In the genomic region with DNA sequence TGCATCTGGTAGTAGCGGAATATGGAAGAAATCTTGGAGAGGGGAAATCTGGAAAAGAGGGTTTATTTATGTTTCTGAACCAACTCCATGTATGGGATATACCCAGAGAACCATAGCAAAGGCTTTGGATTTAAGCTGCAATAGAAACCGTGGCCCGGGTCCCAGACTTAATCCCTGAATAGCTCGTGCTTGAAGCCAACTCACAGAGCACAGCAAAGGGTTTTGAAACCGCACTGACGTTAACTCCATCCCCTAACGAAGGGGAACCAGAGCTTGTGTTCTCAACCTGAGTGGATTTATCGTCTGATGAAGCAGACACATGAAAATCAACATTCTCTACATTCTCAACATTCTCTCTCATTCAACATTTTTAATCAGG, we compare ENCODE assay signal across 14 cellular contexts.
DNase-seq lines count a peak whose midpoint lies in the region; ATAC-seq and TF ChIP-seq lines count a peak whose summit lies in the region.
"Had no signal": no experiment of that assay in that cellular context is flagged by ENCODE, and none has a peak within 500 bp of the region (broad histone marks: within the 10 kb centered on the region; RNA-seq: fewer than 3 reads in every experiment).

No MANE protein-coding gene starts in this region.

- TF ChIP-seq CTCF in astrocyte of the spinal cord (IDR thresholded peaks at IDR 0.05; ENCODE audit: low read depth, low read length) (no peak), endothelial cell (IDR thresholded peaks at IDR 0.05; ENCODE audit: unreplicated experiment) (no peak)

- H3K4me1 ChIP-seq in iPS-20b (ENCODE audit: insufficient read depth, low read length), result peaks cover 14% of the 10 kb centered on the region; the same call in 1 of the 2 replicates
- H3K4me1 ChIP-seq: left ventricle myocardium inferior, testis had no signal

- H3K4me1 Mint-ChIP-seq in activated CD8-positive, alpha-beta memory T cell treated with anti-CD3 and anti-CD28 coated beads, Interleukin-2, amount 10 ng/mL, durations not matched to agents 7 days and 5 days, result peaks cover 43% of the 10 kb centered on the region
- H3K4me1 Mint-ChIP-seq in endothelial cell (ENCODE audit: unreplicated experiment), result peaks cover 7% of the 10 kb centered on the region

- H3K9ac ChIP-seq in iPS-20b (ENCODE audit: low read depth, low read length), result peak overlapping the region; percentile 5; the same call in 1 of the 2 replicates

- CTCF ChIA-PET in activated CD8-positive, alpha-beta memory T cell treated with anti-CD3 and anti-CD28 coated beads, Interleukin-2, amount 10 ng/mL, durations not matched to agents 7 days and 5 days (lab: Charles Lee), result interaction anchor here (3.2 kb wide), 1 partner anchor 50 kb away, joined by 21 read pairs; no protein-coding TSS in a partner anchor

- peaks cover 5% of the 10 kb centered on the region for H3K36me3 Mint-ChIP-seq in activated CD8-positive, alpha-beta memory T cell treated with anti-CD3 and anti-CD28 coated beads, Interleukin-2, amount 10 ng/mL, durations not matched to agents 7 days and 5 days
- no peaks in the 10 kb centered on the region for H3K36me3 Mint-ChIP-seq in endothelial cell (ENCODE audit: low read depth, unreplicated experiment)

- in situ Hi-C loops in astrocyte of the spinal cord (cut with HindIII; ENCODE audit: low sequenced_read_pairs), result no loop called here

- no peaks in the 10 kb centered on the region for H3K36me3 ChIP-seq in iPS-20b (ENCODE audit: insufficient read depth, low read depth, low read length)
- H3K36me3 ChIP-seq: left ventricle myocardium inferior had no signal

- H3K27ac ChIP-seq in iPS-20b (ENCODE audit: low read length) (peak overlapping the region; percentile 3), temporal lobe (ENCODE audit: low read depth, low read length) (peak overlapping the region; percentile 33)
- H3K27ac ChIP-seq: left ventricle myocardium inferior, testis had no signal

- peak; percentile 38 for DNase-seq in activated CD8-positive, alpha-beta memory T cell treated with anti-CD3 and anti-CD28 coated beads, Interleukin-2, amount 10 ng/mL, durations not matched to agents 7 days and 5 days
- DNase-seq in activated CD8-positive, alpha-beta memory T cell treated with anti-CD3 and anti-CD28 coated beads, Interleukin-2, amount 50 U/mL, for 48 hours, result no peak
- DNase-seq in astrocyte of the spinal cord (ENCODE audit: low read depth, low spot score) (peak; percentile 80), endothelial cell (ENCODE audit: low spot score) (no peak), globus pallidus (ENCODE audit: low spot score) (no peak)
- no peak for DNase-seq in activated CD4-positive, alpha-beta T cell treated with anti-CD3 and anti-CD28 coated beads, Interleukin-2, amount 50 U/mL, for 4 hours
- DNase-seq: 8988T, glutamatergic neuron, left ventricle myocardium inferior, NCI-H2171 treated with DMSO at 0.1 percent for 48 hours, testis had no signal

- no peak overlapping the region for H3K4me3 Mint-ChIP-seq in activated CD8-positive, alpha-beta memory T cell treated with anti-CD3 and anti-CD28 coated beads, Interleukin-2, amount 10 ng/mL, durations not matched to agents 7 days and 5 days
- H3K4me3 Mint-ChIP-seq in endothelial cell (ENCODE audit: unreplicated experiment), result no peak overlapping the region
- H3K4me3 Mint-ChIP-seq: nephron had no signal

- no peak for ATAC-seq in activated CD8-positive, alpha-beta memory T cell treated with anti-CD3 and anti-CD28 coated beads, Interleukin-2, amount 10 ng/mL, durations not matched to agents 7 days and 5 days

- H3K27me3 ChIP-seq in iPS-20b (ENCODE audit: insufficient read depth, low read length), result no peaks in the 10 kb centered on the region
- H3K27me3 ChIP-seq: testis had no signal

- no peaks in the 10 kb centered on the region for H3K9me3 Mint-ChIP-seq in activated CD8-positive, alpha-beta memory T cell treated with anti-CD3 and anti-CD28 coated beads, Interleukin-2, amount 10 ng/mL, durations not matched to agents 7 days and 5 days (ENCODE audit: low read depth)
- H3K9me3 Mint-ChIP-seq in endothelial cell (ENCODE audit: unreplicated experiment), result no peaks in the 10 kb centered on the region
- H3K9me3 Mint-ChIP-seq: nephron had no signal

- H3K27me3 Mint-ChIP-seq in activated CD8-positive, alpha-beta memory T cell treated with anti-CD3 and anti-CD28 coated beads, Interleukin-2, amount 10 ng/mL, durations not matched to agents 7 days and 5 days, result no peaks in the 10 kb centered on the region
- peaks cover 3% of the 10 kb centered on the region for H3K27me3 Mint-ChIP-seq in endothelial cell (ENCODE audit: unreplicated experiment)

- H3K4me3 ChIP-seq in astrocyte of the spinal cord (ENCODE audit: low read depth, low read length) (no peak overlapping the region), iPS-20b (ENCODE audit: low read length) (no peak overlapping the region)
- H3K4me3 ChIP-seq: left ventricle myocardium inferior, testis had no signal

- H3K27ac Mint-ChIP-seq in activated CD8-positive, alpha-beta memory T cell treated with anti-CD3 and anti-CD28 coated beads, Interleukin-2, amount 10 ng/mL, durations not matched to agents 7 days and 5 days, result peak overlapping the region; percentile 48
- H3K27ac Mint-ChIP-seq in endothelial cell (ENCODE audit: unreplicated experiment), result no peak overlapping the region
- H3K27ac Mint-ChIP-seq: nephron had no signal

- H3K9me3 ChIP-seq in iPS-20b (ENCODE audit: insufficient read depth, low read depth, low read length), result no peaks in the 10 kb centered on the region
- H3K9me3 ChIP-seq: left ventricle myocardium inferior, testis had no signal

Comparison
In these comparisons a context has a peak if more than half of its experiments do, and no peak if none do; other contexts are left out.
1. DNase-seq: peak in activated CD8-positive, alpha-beta memory T cell treated with anti-CD3 and anti-CD28 coated beads, Interleukin-2, amount 10 ng/mL, durations not matched to agents 7 days and 5 days (single experiment) and astrocyte of the spinal cord (single experiment); none in activated CD8-positive, alpha-beta memory T cell treated with anti-CD3 and anti-CD28 coated beads, Interleukin-2, amount 50 U/mL, for 48 hours (single experiment), endothelial cell (single experiment), activated CD4-positive, alpha-beta T cell treated with anti-CD3 and anti-CD28 coated beads, Interleukin-2, amount 50 U/mL, for 4 hours (0 of 2) and globus pallidus (single experiment).